In genomic region chr17:41547921-41548843, GRCh38 we compare ENCODE assay signal across 8 cellular contexts. TPM values are rescaled to one million over a fixed set of nuclear protein-coding genes. Genes with fewer than 3 reads are reported as not detected.
A peak's percentile ranks its signal among the peaks of the same experiment; 100 is the strongest.
DNase-seq lines count a peak whose midpoint lies in the region; ATAC-seq and TF ChIP-seq lines count a peak whose summit lies in the region.

No MANE protein-coding gene starts in this region.

- peak overlapping the region in 3 of 4 donors; percentile 5 to 33 (median 30) for H3K4me3 ChIP-seq in sigmoid colon

- H3K27ac ChIP-seq in sigmoid colon, result peak overlapping the region in 3 of 4 donors; percentile 54 to 65 (median 56)

- DNase-seq in ELR (ENCODE audit: low read depth) (peak; percentile 98), NOMO-1 treated with DMSO at 0.1 percent for 48 hours (lab: John Stamatoyannopoulos, UW; ENCODE audit: unreplicated experiment) (peak; percentile 47), cardiac septum (ENCODE audit: low spot score) (peak; percentile 79), sigmoid colon (peak; percentile 70), putamen (ENCODE audit: low spot score) (no peak)
- DNase-seq in activated gamma-delta T cell treated with anti-CD3 and anti-CD28 coated beads, Interleukin-2, amount 50 U/mL, for 16 hours (ENCODE audit: low read depth), result peak; percentile 36

- TF ChIP-seq EP300 in sigmoid colon (IDR thresholded peaks at IDR 0.05), result no peak

- peak in 1 of 2 donors; percentile 14 for TF ChIP-seq POLR2A in sigmoid colon (IDR thresholded peaks at IDR 0.05)

- no peak for TF ChIP-seq CTCF in sigmoid colon (IDR thresholded peaks at IDR 0.05)

- ATAC-seq in HG03135 (IDR thresholded peaks at IDR 0.05; ENCODE audit: unreplicated experiment), result no peak
- ATAC-seq in HG02973 (IDR thresholded peaks at IDR 0.05; ENCODE audit: unreplicated experiment), result no peak

- H3K27me3 ChIP-seq in sigmoid colon, result no peaks in the 10 kb centered on the region

- H3K36me3 ChIP-seq in sigmoid colon, result no peaks in the 10 kb centered on the region

- peaks cover 0 to 30% (median 23%) of the 10 kb centered on the region in 4 donors for H3K4me1 ChIP-seq in sigmoid colon

- intact Hi-C loops in cardiac septum (cut with DNase I), result loop anchor here (2.0 kb wide), 1 partner anchor 639 kb away; no protein-coding TSS in a partner anchor
- intact Hi-C loops in sigmoid colon (cut with DNase I), result loop anchor here (1.0 to 5.0 kb wide), 3 partner anchors 119 to 746 kb away; no protein-coding TSS in a partner anchor

- WGBS in sigmoid colon, 2 donors, result 23 to 37% methylated on average over 23 of the region's 23 CpGs

- peaks cover 0 to 2% (median 0%) of the 10 kb centered on the region in 4 donors for H3K9me3 ChIP-seq in sigmoid colon

RNA-seq across cellular contexts. Expression of gene KRT19, which starts 20.1 kb away (rescaled TPM):
- total RNA-seq in cardiac septum, result 1.1 TPM
- total RNA-seq in sigmoid colon, result 1 to 10 TPM in 2 of 4 donors, under 1 TPM in 2; 0.49 to 2.5 (median 1.2) TPM
- polyA plus RNA-seq in sigmoid colon, result 1,000 to 10,000 TPM in 2 of 3 donors, 100 to 1,000 TPM in 1; 809 to 2,366 (median 1,184) TPM

RNA-seq across cellular contexts. Expression of gene KRT9, which starts 23.7 kb away (rescaled TPM):
- not detected for total RNA-seq in cardiac septum
- not detected for total RNA-seq in sigmoid colon
- not detected for polyA plus RNA-seq in sigmoid colon

RNA-seq across cellular contexts. Expression of gene KRT15, which starts 29.5 kb away (rescaled TPM):
- total RNA-seq in cardiac septum (not detected), sigmoid colon (not detected)
- polyA plus RNA-seq in sigmoid colon, result 10 to 100 TPM in 1 of 3 donors, 1 to 10 TPM in 2; 5.4 to 10.3 (median 9.2) TPM

RNA-seq across cellular contexts. Expression of gene KRT14, which starts 38.5 kb away (rescaled TPM):
- not detected for total RNA-seq in cardiac septum
- total RNA-seq in sigmoid colon, result not detected
- polyA plus RNA-seq in sigmoid colon, result 1 to 10 TPM in 2 of 3 donors, under 1 TPM in 1; 0.15 to 3.6 (median 1.4) TPM

RNA-seq across cellular contexts. Expression of gene KRT13, which starts 42.8 kb away (rescaled TPM):
- total RNA-seq in cardiac septum (not detected), sigmoid colon (under 1 TPM in 1 of 4 donors, not detected in 3; 0.55 TPM)
- 10 to 100 TPM in 1 of 3 donors, 1 to 10 TPM in 1, under 1 TPM in 1; 0.46 to 54.1 (median 8.0) TPM for polyA plus RNA-seq in sigmoid colon
